In genomic region chr16:30030841-30031413, GRCh38 we compare ENCODE assay signal across 1 cellular context.
TF ChIP-seq lines count a peak whose summit lies in the region.

A gene with protein sequence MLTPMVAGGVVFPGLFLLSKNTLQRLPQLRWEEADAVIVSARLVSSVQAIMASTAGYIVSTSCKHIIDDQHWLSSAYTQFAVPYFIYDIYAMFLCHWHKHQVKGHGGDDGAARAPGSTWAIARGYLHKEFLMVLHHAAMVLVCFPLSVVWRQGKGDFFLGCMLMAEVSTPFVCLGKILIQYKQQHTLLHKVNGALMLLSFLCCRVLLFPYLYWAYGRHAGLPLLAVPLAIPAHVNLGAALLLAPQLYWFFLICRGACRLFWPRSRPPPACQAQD (minus strand): TSS chr16:30031271. CDS start chr16:30030527, 744 bp downstream.

TF ChIP-seq in HepG2, 621 proteins besides CTCF, POLR2A, EP300 and RAD21:
- TF ChIP-seq KDM1A (CRISPR knock-in tag; IDR thresholded peaks at IDR 0.05) = no peak
- TF ChIP-seq MAF1 (CRISPR knock-in tag; IDR thresholded peaks at IDR 0.05; ENCODE audit: borderline replicate concordance) = no peak
- TF ChIP-seq, protein P1, sequence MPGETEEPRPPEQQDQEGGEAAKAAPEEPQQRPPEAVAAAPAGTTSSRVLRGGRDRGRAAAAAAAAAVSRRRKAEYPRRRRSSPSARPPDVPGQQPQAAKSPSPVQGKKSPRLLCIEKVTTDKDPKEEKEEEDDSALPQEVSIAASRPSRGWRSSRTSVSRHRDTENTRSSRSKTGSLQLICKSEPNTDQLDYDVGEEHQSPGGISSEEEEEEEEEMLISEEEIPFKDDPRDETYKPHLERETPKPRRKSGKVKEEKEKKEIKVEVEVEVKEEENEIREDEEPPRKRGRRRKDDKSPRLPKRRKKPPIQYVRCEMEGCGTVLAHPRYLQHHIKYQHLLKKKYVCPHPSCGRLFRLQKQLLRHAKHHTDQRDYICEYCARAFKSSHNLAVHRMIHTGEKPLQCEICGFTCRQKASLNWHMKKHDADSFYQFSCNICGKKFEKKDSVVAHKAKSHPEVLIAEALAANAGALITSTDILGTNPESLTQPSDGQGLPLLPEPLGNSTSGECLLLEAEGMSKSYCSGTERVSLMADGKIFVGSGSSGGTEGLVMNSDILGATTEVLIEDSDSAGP (CRISPR knock-in tag; IDR thresholded peaks at IDR 0.05; ENCODE audit: borderline replicate concordance) = peak; percentile 89
